8 cellular contexts compared by ENCODE assay signal in the genomic region with DNA sequence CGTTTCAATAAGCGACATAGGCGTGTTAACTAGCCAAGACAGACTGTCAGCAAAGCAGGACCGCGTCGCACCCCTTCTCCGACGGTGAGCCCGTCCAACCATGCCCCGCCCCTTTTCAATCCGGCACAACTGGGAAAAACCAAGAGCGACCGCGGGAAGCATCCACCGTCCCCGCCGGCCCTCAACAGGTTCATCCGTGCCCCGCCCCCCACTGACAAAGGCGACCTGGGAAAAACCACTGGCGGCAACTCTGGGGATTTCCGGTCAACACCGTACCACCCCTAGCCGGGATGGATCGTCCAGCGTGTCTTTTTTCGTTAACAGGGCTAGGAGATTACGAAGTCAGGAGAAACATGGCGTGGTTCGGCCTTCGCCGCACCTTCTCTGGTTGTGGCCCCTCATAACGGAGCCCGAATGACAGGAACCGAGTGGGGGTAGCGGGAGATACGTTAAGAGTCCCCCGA.
A peak's percentile ranks its signal among the peaks of the same experiment; 100 is the strongest.
DNase-seq lines count a peak whose midpoint lies in the region; ATAC-seq and TF ChIP-seq lines count a peak whose summit lies in the region.

No MANE protein-coding gene starts in this region.

- no peak for TF ChIP-seq CTCF in MM.1S (IDR thresholded peaks at IDR 0.05; ENCODE audit: low read length)

- no peaks in the 10 kb centered on the region for H3K4me1 ChIP-seq in MM.1S (ENCODE audit: low read length)

- DNase-seq in COLO829 (ENCODE audit: low spot score) (peak; percentile 74), MM.1S (peak; percentile 53), SIG-M5 treated with dmso at 0.1 percent for 504 hours (lab: John Stamatoyannopoulos, UW; ENCODE audit: unreplicated experiment) (peak; percentile 62), head of caudate nucleus (peak in 41 of 42 donors; percentile 42 to 83 (median 71)), nucleus accumbens (lab: John Stamatoyannopoulos, UW) (peak in 49 of 56 donors; percentile 12 to 81 (median 55)), putamen (ENCODE audit: low spot score) (no peak)
- peak; percentile 68 for DNase-seq in activated naive CD8-positive, alpha-beta T cell treated with anti-CD3 and anti-CD28 coated beads, Interleukin-2, amount 50 U/mL, for 24 hours

- no peaks in the 10 kb centered on the region for H3K27me3 Mint-ChIP-seq in activated naive CD8-positive, alpha-beta T cell treated with anti-CD3 and anti-CD28 coated beads, Interleukin-2, amount 50 U/mL, for 24 hours

- peaks cover 5% of the 10 kb centered on the region for H3K36me3 Mint-ChIP-seq in activated naive CD8-positive, alpha-beta T cell treated with anti-CD3 and anti-CD28 coated beads, Interleukin-2, amount 50 U/mL, for 24 hours (ENCODE audit: low read depth)

- H3K4me3 Mint-ChIP-seq in activated naive CD8-positive, alpha-beta T cell treated with anti-CD3 and anti-CD28 coated beads, Interleukin-2, amount 50 U/mL, for 24 hours: peak overlapping the region; percentile 91

- intact Hi-C loops in head of caudate nucleus (cut with DNase I): loop anchor here (10.0 kb wide), 2 partner anchors 92 to 222 kb away; a partner anchor contains a TSS

- peak overlapping the region; percentile 74 for H3K4me2 ChIP-seq in MM.1S (ENCODE audit: low read depth, low read length)

- H3K9me3 Mint-ChIP-seq in activated naive CD8-positive, alpha-beta T cell treated with anti-CD3 and anti-CD28 coated beads, Interleukin-2, amount 50 U/mL, for 24 hours: no peaks in the 10 kb centered on the region

- peaks cover 48% of the 10 kb centered on the region for H3K79me2 ChIP-seq in MM.1S (ENCODE audit: low read length)

- peak overlapping the region; percentile 95 for H3K9ac ChIP-seq in MM.1S (ENCODE audit: low read length)

- H3K27ac ChIP-seq in MM.1S (ENCODE audit: low read length): peak overlapping the region; percentile 98

- H3K27ac Mint-ChIP-seq in activated naive CD8-positive, alpha-beta T cell treated with anti-CD3 and anti-CD28 coated beads, Interleukin-2, amount 50 U/mL, for 24 hours: peak overlapping the region; percentile 96

- H3K9me3 ChIP-seq in MM.1S (replicated peaks; ENCODE audit: insufficient read depth, low read length): no peaks in the 10 kb centered on the region

- H3K9me2 ChIP-seq in MM.1S (replicated peaks; ENCODE audit: insufficient read depth, low read length): no peaks in the 10 kb centered on the region

- H3K27me3 ChIP-seq in MM.1S (replicated peaks; ENCODE audit: insufficient read depth, low read length): no peaks in the 10 kb centered on the region

- no peaks in the 10 kb centered on the region for H4K20me1 ChIP-seq in MM.1S (ENCODE audit: insufficient read depth, low read length)

- H2AFZ ChIP-seq in MM.1S (ENCODE audit: low read length): peak overlapping the region; percentile 56; the same call in 1 of the 2 replicates

- peaks cover 26% of the 10 kb centered on the region for H3K4me1 Mint-ChIP-seq in activated naive CD8-positive, alpha-beta T cell treated with anti-CD3 and anti-CD28 coated beads, Interleukin-2, amount 50 U/mL, for 24 hours

- H3K36me3 ChIP-seq in MM.1S (replicated peaks; ENCODE audit: insufficient read depth, low read length): no peaks in the 10 kb centered on the region

- H3F3A ChIP-seq in MM.1S (ENCODE audit: insufficient read depth, low read length): peaks cover 4% of the 10 kb centered on the region; the same call in 1 of the 2 replicates

- peak; percentile 11 for ATAC-seq in GM21786 (IDR thresholded peaks at IDR 0.05; ENCODE audit: unreplicated experiment)
- peak; percentile 27 for ATAC-seq in activated naive CD8-positive, alpha-beta T cell treated with anti-CD3 and anti-CD28 coated beads, Interleukin-2, amount 50 U/mL, for 24 hours

- H3K4me3 ChIP-seq in MM.1S (ENCODE audit: low read length): peak overlapping the region; percentile 88
